1 cellular context compared by ENCODE assay signal in the genomic region with DNA sequence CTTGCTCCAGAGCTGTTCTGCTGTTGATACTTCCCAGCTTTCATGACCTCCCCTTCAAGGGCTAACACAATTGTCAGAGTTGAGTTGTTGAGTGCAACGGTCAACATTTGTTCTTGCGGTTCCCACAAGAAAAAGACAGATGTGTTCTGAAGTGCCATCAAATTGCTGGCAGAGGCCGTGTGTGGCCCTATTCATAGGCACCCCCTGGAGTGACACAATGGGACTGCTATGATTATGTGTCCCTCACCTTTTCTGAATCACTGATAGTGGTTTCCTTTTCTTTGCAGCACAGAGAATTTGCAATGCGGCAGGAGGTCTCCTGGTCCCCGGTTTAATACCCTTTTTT.
TF ChIP-seq lines count a peak whose summit lies in the region.

No MANE protein-coding gene starts in this region.

TF ChIP-seq in A549, 52 proteins besides CTCF, POLR2A, EP300 and RAD21 (continued from another document):
- TF ChIP-seq, protein P1, sequence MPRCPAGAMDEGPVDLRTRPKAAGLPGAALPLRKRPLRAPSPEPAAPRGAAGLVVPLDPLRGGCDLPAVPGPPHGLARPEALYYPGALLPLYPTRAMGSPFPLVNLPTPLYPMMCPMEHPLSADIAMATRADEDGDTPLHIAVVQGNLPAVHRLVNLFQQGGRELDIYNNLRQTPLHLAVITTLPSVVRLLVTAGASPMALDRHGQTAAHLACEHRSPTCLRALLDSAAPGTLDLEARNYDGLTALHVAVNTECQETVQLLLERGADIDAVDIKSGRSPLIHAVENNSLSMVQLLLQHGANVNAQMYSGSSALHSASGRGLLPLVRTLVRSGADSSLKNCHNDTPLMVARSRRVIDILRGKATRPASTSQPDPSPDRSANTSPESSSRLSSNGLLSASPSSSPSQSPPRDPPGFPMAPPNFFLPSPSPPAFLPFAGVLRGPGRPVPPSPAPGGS (IDR thresholded peaks at IDR 0.05) = no peak
- TF ChIP-seq RCOR1 (IDR thresholded peaks at IDR 0.05; ENCODE audit: low read depth, low read length) (no peak), ZSCAN20 (CRISPR knock-in tag; IDR thresholded peaks at IDR 0.05) (no peak), CHD2 (IDR thresholded peaks at IDR 0.05; ENCODE audit: low read length, partially characterized antibody) (no peak), ZC3H11A (IDR thresholded peaks at IDR 0.05) (no peak), CHD4 (IDR thresholded peaks at IDR 0.05; ENCODE audit: borderline replicate concordance) (no peak), RNF2 (IDR thresholded peaks at IDR 0.05; ENCODE audit: borderline replicate concordance, low read depth) (no peak)
- TF ChIP-seq, protein P2, sequence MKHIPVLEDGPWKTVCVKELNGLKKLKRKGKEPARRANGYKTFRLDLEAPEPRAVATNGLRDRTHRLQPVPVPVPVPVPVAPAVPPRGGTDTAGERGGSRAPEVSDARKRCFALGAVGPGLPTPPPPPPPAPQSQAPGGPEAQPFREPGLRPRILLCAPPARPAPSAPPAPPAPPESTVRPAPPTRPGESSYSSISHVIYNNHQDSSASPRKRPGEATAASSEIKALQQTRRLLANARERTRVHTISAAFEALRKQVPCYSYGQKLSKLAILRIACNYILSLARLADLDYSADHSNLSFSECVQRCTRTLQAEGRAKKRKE (CRISPR knock-in tag; IDR thresholded peaks at IDR 0.05; ENCODE audit: low read depth) = no peak
